Comparison of ENCODE assay signal across 9 cellular contexts in the genomic region with DNA sequence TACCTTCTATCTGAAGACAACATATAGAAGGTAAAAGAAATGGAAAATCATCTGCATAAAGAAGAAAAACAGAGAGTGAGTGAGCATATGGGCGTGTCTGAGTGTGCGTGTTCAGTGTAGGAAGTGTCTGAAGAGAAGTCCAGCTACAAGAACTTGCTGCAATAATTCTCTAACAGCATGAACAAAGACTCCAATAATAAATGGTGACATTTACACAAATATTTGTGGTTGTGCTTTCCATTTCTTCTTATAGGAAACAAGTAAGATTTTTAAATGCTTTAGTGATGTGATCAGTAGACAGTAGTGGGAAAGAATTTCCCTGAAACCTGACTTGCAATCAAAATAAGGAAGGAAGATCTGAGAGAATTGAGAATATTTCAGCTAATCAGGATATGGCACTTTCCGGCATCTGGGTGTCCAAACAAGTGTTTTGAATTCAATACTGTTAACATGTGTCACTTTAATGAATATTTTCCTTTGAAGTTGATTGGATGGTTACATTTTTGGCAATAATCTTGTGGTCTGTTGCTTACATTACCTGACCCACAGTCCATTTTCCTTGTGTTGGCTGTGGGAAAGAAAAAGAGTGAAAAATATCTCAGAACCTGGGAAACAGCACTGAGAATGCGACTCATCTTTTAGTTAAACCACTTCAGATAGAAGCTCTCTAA.
DNase-seq lines count a peak whose midpoint lies in the region; ATAC-seq and TF ChIP-seq lines count a peak whose summit lies in the region.
"Had no signal": no experiment of that assay in that cellular context is flagged by ENCODE, and none has a peak within 500 bp of the region (broad histone marks: within the 10 kb centered on the region; RNA-seq: fewer than 3 reads in every experiment).

No MANE protein-coding gene starts in this region.

- H3K9me3 ChIP-seq in gastroesophageal sphincter = no peaks in the 10 kb centered on the region

- no peak overlapping the region for H3K4me3 Mint-ChIP-seq in immature natural killer cell

- H3K9me3 Mint-ChIP-seq in immature natural killer cell = peaks cover 0 to 4% (median 1%) of the 10 kb centered on the region in 6 donors

- no peak overlapping the region for H3K27ac Mint-ChIP-seq in immature natural killer cell
- H3K27ac Mint-ChIP-seq: activated naive CD4-positive, alpha-beta T cell treated with anti-CD3 and anti-CD28 coated beads, Interleukin-2, amount 50 U/mL, for 72 hours had no signal

- no peak for TF ChIP-seq CTCF in gastroesophageal sphincter (IDR thresholded peaks at IDR 0.05)

- WGBS in gastroesophageal sphincter (ENCODE audit: low coverage in 1 of 2), 2 donors = 5 to 26% methylated on average over 4 of the region's 4 CpGs

- TF ChIP-seq EP300 in gastroesophageal sphincter (IDR thresholded peaks at IDR 0.05) = no peak

- peaks cover 2 to 27% (median 13%) of the 10 kb centered on the region in 3 donors for H3K4me1 ChIP-seq in gastroesophageal sphincter

- peak; percentile 63 for DNase-seq in skeletal muscle cell (ENCODE audit: low read depth)
- no peak for DNase-seq in immature natural killer cell
- no peak for DNase-seq in activated CD4-positive, CD25-positive, alpha-beta regulatory T cell treated with anti-CD3 and anti-CD28 coated beads, Interleukin-2, amount 50 U/mL, for 72 hours
- DNase-seq in DMS53 (lab: John Stamatoyannopoulos, UW) = no peak

- H3K27me3 Mint-ChIP-seq in immature natural killer cell (ENCODE audit: low read depth in 3 of 3) = peaks cover 0 to 2% (median 0%) of the 10 kb centered on the region in 3 donors

- no peak for TF ChIP-seq POLR2A in gastroesophageal sphincter (IDR thresholded peaks at IDR 0.05)

- no peaks in the 10 kb centered on the region for H3K36me3 ChIP-seq in gastroesophageal sphincter

- no peaks in the 10 kb centered on the region for H3K4me1 Mint-ChIP-seq in immature natural killer cell

- H3K27ac ChIP-seq in gastroesophageal sphincter = peak overlapping the region; percentile 43 to 80 (median 70)

- H3K36me3 Mint-ChIP-seq in immature natural killer cell = no peaks in the 10 kb centered on the region
- H3K36me3 Mint-ChIP-seq: activated naive CD4-positive, alpha-beta T cell treated with anti-CD3 and anti-CD28 coated beads, Interleukin-2, amount 50 U/mL, for 72 hours had no signal

- no peaks in the 10 kb centered on the region for H3K27me3 ChIP-seq in gastroesophageal sphincter

- ATAC-seq in GM18498 (IDR thresholded peaks at IDR 0.05; ENCODE audit: unreplicated experiment) (peak; percentile 50), SK-N-SH treated with all-trans-retinoic acid at 6 μM for 48 hours (peak; percentile 78), gastroesophageal sphincter (no peak)
- no peak for ATAC-seq in activated CD4-positive, CD25-positive, alpha-beta regulatory T cell treated with anti-CD3 and anti-CD28 coated beads, Interleukin-2, amount 50 U/mL, for 24 hours
- ATAC-seq: activated naive CD4-positive, alpha-beta T cell treated with anti-CD3 and anti-CD28 coated beads, Interleukin-2, amount 50 U/mL, for 72 hours had no signal

- H3K4me3 ChIP-seq in gastroesophageal sphincter = peak overlapping the region; percentile 31 to 32
- peak overlapping the region; percentile 39 for H3K4me3 ChIP-seq in skeletal muscle cell (ENCODE audit: low read depth, low read length)

TF ChIP-seq in SK-N-SH treated with all-trans-retinoic acid at 6 μM for 48 hours, 23 proteins besides CTCF, POLR2A, EP300 and RAD21:
- no peak for TF ChIP-seq ZNF565 (CRISPR knock-in tag; conservative IDR thresholded peaks at IDR 0.05; ENCODE audit: low read depth)

Comparison
In these comparisons a context has a peak if more than half of its experiments do, and no peak if none do; other contexts are left out.
1. ATAC-seq: peak in GM18498 (single experiment) and SK-N-SH treated with all-trans-retinoic acid at 6 μM for 48 hours (single experiment); none in gastroesophageal sphincter (single experiment) and activated CD4-positive, CD25-positive, alpha-beta regulatory T cell treated with anti-CD3 and anti-CD28 coated beads, Interleukin-2, amount 50 U/mL, for 24 hours (0 of 2).